ENCODE assay signal across 20 cellular contexts in the genomic region with DNA sequence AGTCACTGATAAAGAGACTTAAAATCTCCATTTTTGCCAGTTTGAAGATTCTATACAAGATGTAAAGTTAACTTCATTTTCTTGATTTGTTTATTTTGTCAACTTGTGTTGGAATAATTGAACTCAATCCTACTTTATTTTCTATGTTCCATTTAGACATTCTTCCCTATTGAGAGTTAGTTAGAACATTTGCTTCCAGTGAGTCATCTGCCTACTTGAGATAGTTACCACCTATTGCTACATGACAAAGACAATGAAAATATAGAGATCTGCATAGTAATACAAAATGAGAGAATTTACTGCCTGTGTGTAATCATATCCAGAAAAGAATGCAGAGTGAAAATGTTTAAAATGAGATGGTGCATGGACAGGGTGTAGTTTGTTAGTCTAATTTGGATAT.
DNase-seq lines count a peak whose midpoint lies in the region; ATAC-seq, FAIRE-seq and TF ChIP-seq lines count a peak whose summit lies in the region.
"Had no signal": no experiment of that assay in that cellular context is flagged by ENCODE, and none has a peak within 500 bp of the region (broad histone marks: within the 10 kb centered on the region; RNA-seq: fewer than 3 reads in every experiment).

No MANE protein-coding gene starts in this region.

- H3K27me3 ChIP-seq in H9 (ENCODE audit: insufficient read depth, low read length) (no peaks in the 10 kb centered on the region), astrocyte (ENCODE audit: insufficient read depth, low read length) (no peaks in the 10 kb centered on the region), osteoblast (ENCODE audit: insufficient read depth, low read length) (no peaks in the 10 kb centered on the region)
- H3K27me3 ChIP-seq: neutrophil, suprapubic skin had no signal

- H3K9ac ChIP-seq in H9 (ENCODE audit: extremely low read depth, insufficient read length, low read length) = no peak overlapping the region
- H3K9ac ChIP-seq in astrocyte (ENCODE audit: low read length) = no peak overlapping the region
- H3K9ac ChIP-seq: GM23248 had no signal

- H2BK20ac ChIP-seq in H9 (ENCODE audit: low read depth, low read length, poor library complexity, severe bottlenecking) = no peak overlapping the region

- no peak overlapping the region for H3K18ac ChIP-seq in H9 (ENCODE audit: insufficient read length, low read depth, low read length)

- no peak overlapping the region for H2BK5ac ChIP-seq in H9 (ENCODE audit: insufficient read length, low read length)

- H3K4me1 Mint-ChIP-seq in H9 = peaks cover 5 to 8% of the 10 kb centered on the region in 2 experiments
- peaks cover 39% of the 10 kb centered on the region for H3K4me1 Mint-ChIP-seq in astrocyte (ENCODE audit: low read depth, unreplicated experiment)

- peak overlapping the region in 2 of 3 experiments; percentile 13 to 48; a peak in 3 of 7 replicates for H3K27ac Mint-ChIP-seq in H9
- peak overlapping the region; percentile 84 for H3K27ac Mint-ChIP-seq in astrocyte (ENCODE audit: unreplicated experiment)
- H3K27ac Mint-ChIP-seq: activated naive CD4-positive, alpha-beta T cell treated with anti-CD3 and anti-CD28 coated beads for 36 hours had no signal

- no peak overlapping the region for H3K56ac ChIP-seq in H9 (ENCODE audit: insufficient read length, low read depth, low read length)

- H2AFZ ChIP-seq in H9 (ENCODE audit: low read length) (no peak overlapping the region), astrocyte (ENCODE audit: low read depth, low read length) (no peak overlapping the region), osteoblast (ENCODE audit: low read length) (no peak overlapping the region)
- H2AFZ ChIP-seq: GM23248 had no signal

- H3K36me3 Mint-ChIP-seq in H9 (ENCODE audit: insufficient read depth in 1 of 3, low read depth in 3 of 3) = peaks cover 0 to 4% (median 2%) of the 10 kb centered on the region in 3 experiments; a peak in 4 of 7 replicates
- no peaks in the 10 kb centered on the region for H3K36me3 Mint-ChIP-seq in astrocyte (ENCODE audit: low read depth, unreplicated experiment)

- H4K8ac ChIP-seq in H9 (replicated peaks; ENCODE audit: insufficient read length, low read depth, low read length) = no peak overlapping the region

- no peaks in the 10 kb centered on the region for H4K20me1 ChIP-seq in H9 (ENCODE audit: control insufficient read depth, insufficient read depth, insufficient read length)
- H4K20me1 ChIP-seq in astrocyte (ENCODE audit: insufficient read depth, low read length) = no peaks in the 10 kb centered on the region
- no peaks in the 10 kb centered on the region for H4K20me1 ChIP-seq in osteoblast (ENCODE audit: insufficient read depth, low read length)

- no peak overlapping the region for H3T11ph ChIP-seq in H9 (ENCODE audit: low read length)

- H3K14ac ChIP-seq in H9 (ENCODE audit: insufficient read depth, low read length) = no peak overlapping the region

- H3K23ac ChIP-seq in H9 (ENCODE audit: insufficient read length, low read depth, low read length) = no peak overlapping the region

- ATAC-seq in GM19328 (IDR thresholded peaks at IDR 0.05; ENCODE audit: unreplicated experiment) (no peak), GM18519 (IDR thresholded peaks at IDR 0.05; ENCODE audit: low FRiP score, unreplicated experiment) (no peak)
- ATAC-seq: sciatic nerve had no signal

- H2AK5ac ChIP-seq in H9 (ENCODE audit: insufficient read length, low read length) = no peak overlapping the region

- H3K9me3 ChIP-seq in H9 (ENCODE audit: control insufficient read depth, low read depth, low read length) = no peaks in the 10 kb centered on the region
- H3K9me3 ChIP-seq in astrocyte (ENCODE audit: insufficient read depth, low read depth, low read length) = no peaks in the 10 kb centered on the region
- no peaks in the 10 kb centered on the region for H3K9me3 ChIP-seq in osteoblast (ENCODE audit: low read depth, low read length)
- H3K9me3 ChIP-seq: neutrophil, suprapubic skin had no signal

- H4K5ac ChIP-seq in H9 (ENCODE audit: insufficient read length, low read depth, low read length) = no peak overlapping the region

- H3K4ac ChIP-seq in H9 (ENCODE audit: low read depth, low read length) = no peak overlapping the region

- no peaks in the 10 kb centered on the region for H3K79me1 ChIP-seq in H9 (ENCODE audit: insufficient read depth, low read depth, low read length, poor library complexity, severe bottlenecking)

- H3K4me3 Mint-ChIP-seq in H9 (no peak overlapping the region), astrocyte (ENCODE audit: unreplicated experiment) (no peak overlapping the region)
- H3K4me3 Mint-ChIP-seq: activated naive CD4-positive, alpha-beta T cell treated with anti-CD3 and anti-CD28 coated beads for 36 hours had no signal

- H3K4me3 ChIP-seq in astrocyte (ENCODE audit: insufficient read depth, low read depth, low read length) (no peak overlapping the region), osteoblast (ENCODE audit: insufficient read depth, low read length) (no peak overlapping the region)
- H3K4me3 ChIP-seq: GM23248, suprapubic skin had no signal

- no peak for FAIRE-seq in astrocyte (lab: Jason Lieb, UNC)
- FAIRE-seq: GM12892, keratinocyte had no signal

- no peak overlapping the region for H3K4me2 ChIP-seq in H9 (ENCODE audit: insufficient read depth, insufficient read length, low read length)
- H3K4me2 ChIP-seq in astrocyte (ENCODE audit: low read length) = no peak overlapping the region
- H3K4me2 ChIP-seq in osteoblast (ENCODE audit: insufficient read depth, low read length) = peak overlapping the region; percentile 38

- H2BK120ac ChIP-seq in H9 (ENCODE audit: low read depth, low read length, poor library complexity, severe bottlenecking) = no peak overlapping the region

- H3K36me3 ChIP-seq in astrocyte (ENCODE audit: insufficient read depth, low read length) = no peaks in the 10 kb centered on the region
- no peaks in the 10 kb centered on the region for H3K36me3 ChIP-seq in osteoblast (ENCODE audit: insufficient read depth, low read length)
- H3K36me3 ChIP-seq: neutrophil, suprapubic skin had no signal

- TF ChIP-seq CTCF in H9 (conservative IDR thresholded peaks at IDR 0.05) (no peak), astrocyte (IDR thresholded peaks at IDR 0.05; ENCODE audit: insufficient read depth, low read depth, low read length) (no peak), osteoblast (IDR thresholded peaks at IDR 0.05; ENCODE audit: extremely low read depth, low read depth, low read length) (no peak)

- H3K27me3 Mint-ChIP-seq in H9 (ENCODE audit: low read depth) = no peaks in the 10 kb centered on the region
- H3K27me3 Mint-ChIP-seq in astrocyte (ENCODE audit: low read depth, unreplicated experiment) = no peaks in the 10 kb centered on the region

- H3K4me1 ChIP-seq in H9 (ENCODE audit: insufficient read depth, low read length) (no peaks in the 10 kb centered on the region; the same call in 1 of the 2 replicates), astrocyte (ENCODE audit: insufficient read depth, low read length) (peaks cover 7% of the 10 kb centered on the region), osteoblast (ENCODE audit: insufficient read depth, low read length) (peaks cover 19% of the 10 kb centered on the region)
- H3K4me1 ChIP-seq: suprapubic skin had no signal

- H3K79me2 ChIP-seq in H9 (ENCODE audit: insufficient read depth, low read length) (no peaks in the 10 kb centered on the region), astrocyte (ENCODE audit: insufficient read depth, low read length) (no peaks in the 10 kb centered on the region), osteoblast (ENCODE audit: insufficient read depth, low read length) (no peaks in the 10 kb centered on the region)

- H3K23me2 ChIP-seq in H9 (ENCODE audit: insufficient read length, low read depth, low read length, poor library complexity, severe bottlenecking) = no peaks in the 10 kb centered on the region

- DNase-seq in H9 = no peak
- peak; percentile 75 for DNase-seq in astrocyte (ENCODE audit: low read depth)
- peak; percentile 8 for DNase-seq in fibroblast of peridontal ligament (ENCODE audit: extremely low read depth)
- peak; percentile 1 for DNase-seq in osteoblast (ENCODE audit: insufficient read length, low spot score, missing footprints)
- no peak for DNase-seq in CD1c-positive myeloid dendritic cell (ENCODE audit: extremely low spot score)
- DNase-seq in central memory CD4-positive, alpha-beta T cell = no peak
- DNase-seq: activated CD4-positive, alpha-beta T cell treated with anti-CD3 and anti-CD28 coated beads for 48 hours; activated naive CD4-positive, alpha-beta T cell treated with anti-CD3 and anti-CD28 coated beads for 36 hours; GDM1; GM23248; head of caudate nucleus; NCI-H187 treated with DMSO at 0.1 percent for 48 hours; NCI-H526 had no signal

- no peak overlapping the region for H4K91ac ChIP-seq in H9 (ENCODE audit: insufficient read length, low read depth, low read length)

- no peak overlapping the region for H2BK12ac ChIP-seq in H9 (ENCODE audit: insufficient read length, low read depth, low read length)

- peaks cover 0 to 2% of the 10 kb centered on the region in 2 experiments; a peak in 2 of 5 replicates for H3K9me3 Mint-ChIP-seq in H9
- H3K9me3 Mint-ChIP-seq in astrocyte (ENCODE audit: unreplicated experiment) = no peaks in the 10 kb centered on the region

- no peak overlapping the region for H3K27ac ChIP-seq in H9 (ENCODE audit: insufficient read length, low read depth, low read length)
- no peak overlapping the region for H3K27ac ChIP-seq in astrocyte (ENCODE audit: low read depth, low read length)
- H3K27ac ChIP-seq in osteoblast (ENCODE audit: low read depth, low read length) = peak overlapping the region; percentile 43
- H3K27ac ChIP-seq: GM23248, neutrophil, suprapubic skin had no signal

- H2BK15ac ChIP-seq in H9 (ENCODE audit: low read depth, low read length) = no peak overlapping the region

Comparison
In these comparisons a context has a peak if more than half of its experiments do, and no peak if none do; other contexts are left out.
1. DNase-seq: peak in astrocyte (single experiment), fibroblast of peridontal ligament (single experiment) and osteoblast (single experiment); none in H9 (single experiment), CD1c-positive myeloid dendritic cell (single experiment) and central memory CD4-positive, alpha-beta T cell (single experiment).